ENCODE assay signal across 1 cellular context in the genomic region with DNA sequence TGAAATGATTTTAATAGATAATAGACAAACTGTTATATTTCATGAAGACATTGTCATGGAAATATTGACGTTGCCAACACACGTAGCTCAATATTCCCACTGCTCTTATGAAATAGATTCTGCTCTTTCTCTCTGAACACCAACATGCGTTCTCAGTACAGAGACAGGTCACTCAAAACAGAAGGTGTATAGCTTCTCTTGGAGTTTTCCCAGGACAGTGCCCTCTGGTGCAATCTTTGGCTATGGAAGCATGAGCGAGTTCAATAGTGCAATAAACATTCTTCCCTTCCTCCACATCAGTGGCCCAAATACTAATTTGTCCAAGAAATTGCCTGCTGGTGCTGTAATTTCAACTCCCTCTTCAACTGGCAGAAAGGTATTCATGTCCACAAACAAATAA.
TF ChIP-seq lines count a peak whose summit lies in the region.

No MANE protein-coding gene starts in this region.

TF ChIP-seq in WTC11, 78 proteins besides CTCF, POLR2A, EP300 and RAD21 (continued from another document):
- TF ChIP-seq, protein P1, sequence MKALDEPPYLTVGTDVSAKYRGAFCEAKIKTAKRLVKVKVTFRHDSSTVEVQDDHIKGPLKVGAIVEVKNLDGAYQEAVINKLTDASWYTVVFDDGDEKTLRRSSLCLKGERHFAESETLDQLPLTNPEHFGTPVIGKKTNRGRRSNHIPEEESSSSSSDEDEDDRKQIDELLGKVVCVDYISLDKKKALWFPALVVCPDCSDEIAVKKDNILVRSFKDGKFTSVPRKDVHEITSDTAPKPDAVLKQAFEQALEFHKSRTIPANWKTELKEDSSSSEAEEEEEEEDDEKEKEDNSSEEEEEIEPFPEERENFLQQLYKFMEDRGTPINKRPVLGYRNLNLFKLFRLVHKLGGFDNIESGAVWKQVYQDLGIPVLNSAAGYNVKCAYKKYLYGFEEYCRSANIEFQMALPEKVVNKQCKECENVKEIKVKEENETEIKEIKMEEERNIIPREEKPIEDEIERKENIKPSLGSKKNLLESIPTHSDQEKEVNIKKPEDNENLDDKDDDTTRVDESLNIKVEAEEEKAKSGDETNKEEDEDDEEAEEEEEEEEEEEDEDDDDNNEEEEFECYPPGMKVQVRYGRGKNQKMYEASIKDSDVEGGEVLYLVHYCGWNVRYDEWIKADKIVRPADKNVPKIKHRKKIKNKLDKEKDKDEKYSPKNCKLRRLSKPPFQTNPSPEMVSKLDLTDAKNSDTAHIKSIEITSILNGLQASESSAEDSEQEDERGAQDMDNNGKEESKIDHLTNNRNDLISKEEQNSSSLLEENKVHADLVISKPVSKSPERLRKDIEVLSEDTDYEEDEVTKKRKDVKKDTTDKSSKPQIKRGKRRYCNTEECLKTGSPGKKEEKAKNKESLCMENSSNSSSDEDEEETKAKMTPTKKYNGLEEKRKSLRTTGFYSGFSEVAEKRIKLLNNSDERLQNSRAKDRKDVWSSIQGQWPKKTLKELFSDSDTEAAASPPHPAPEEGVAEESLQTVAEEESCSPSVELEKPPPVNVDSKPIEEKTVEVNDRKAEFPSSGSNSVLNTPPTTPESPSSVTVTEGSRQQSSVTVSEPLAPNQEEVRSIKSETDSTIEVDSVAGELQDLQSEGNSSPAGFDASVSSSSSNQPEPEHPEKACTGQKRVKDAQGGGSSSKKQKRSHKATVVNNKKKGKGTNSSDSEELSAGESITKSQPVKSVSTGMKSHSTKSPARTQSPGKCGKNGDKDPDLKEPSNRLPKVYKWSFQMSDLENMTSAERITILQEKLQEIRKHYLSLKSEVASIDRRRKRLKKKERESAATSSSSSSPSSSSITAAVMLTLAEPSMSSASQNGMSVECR (CRISPR knock-in tag; IDR thresholded peaks at IDR 0.05; ENCODE audit: borderline replicate concordance) = no peak
- no peak for TF ChIP-seq NFYB (CRISPR knock-in tag; conservative IDR thresholded peaks at IDR 0.05; ENCODE audit: low read depth)
- TF ChIP-seq SMAD3 (CRISPR knock-in tag; IDR thresholded peaks at IDR 0.05; ENCODE audit: borderline replicate concordance) = no peak
